20 cellular contexts compared by ENCODE assay signal in genomic region chr2:9664365-9664764, GRCh38. TPM values are rescaled to one million over a fixed set of nuclear protein-coding genes. Genes with fewer than 3 reads are reported as not detected.
A peak's percentile ranks its signal among the peaks of the same experiment; 100 is the strongest.
DNase-seq lines count a peak whose midpoint lies in the region; ATAC-seq and TF ChIP-seq lines count a peak whose summit lies in the region.
"Had no signal": no experiment of that assay in that cellular context is flagged by ENCODE, and none has a peak within 500 bp of the region (broad histone marks: within the 10 kb centered on the region; RNA-seq: fewer than 3 reads in every experiment).

No MANE protein-coding gene starts in this region.

- H3K4me1 Mint-ChIP-seq in natural killer cell: peaks cover 20 to 23% of the 10 kb centered on the region in 2 donors
- peaks cover 18 to 26% of the 10 kb centered on the region in 2 donors for H3K4me1 Mint-ChIP-seq in natural killer cell treated with Interleukin-12 subunit alpha and Interleukin-12 subunit beta and Interleukin-15 and Interleukin-18, amount 100 ng/mL, for 72 hours (ENCODE audit: low read depth in 2 of 2)
- peaks cover 20% of the 10 kb centered on the region for H3K4me1 Mint-ChIP-seq in activated T-helper 17 cell treated with anti-CD3 and anti-CD28 coated beads, Interleukin-2, amount 50 U/mL, for 72 hours
- H3K4me1 Mint-ChIP-seq in stimulated activated effector memory CD8-positive, alpha-beta T cell treated with anti-CD3 and anti-CD28 coated beads, Interleukin-12 subunit alpha, Interleukin-12 subunit beta, amount 100 ng/mL, for 72 hours: peaks cover 52% of the 10 kb centered on the region
- peaks cover 12% of the 10 kb centered on the region for H3K4me1 Mint-ChIP-seq in stimulated activated memory B cell treated with anti-CD40 and anti-IgM and Interleukin-4, amounts not matched to agents 10 μg/mL and 1 μg/mL and 100 μg/mL, for 72 hours
- H3K4me1 Mint-ChIP-seq: B cell had no signal

- no peaks in the 10 kb centered on the region for H3K36me3 Mint-ChIP-seq in natural killer cell
- H3K36me3 Mint-ChIP-seq in natural killer cell treated with Interleukin-12 subunit alpha and Interleukin-12 subunit beta and Interleukin-15 and Interleukin-18, amount 100 ng/mL, for 72 hours: no peaks in the 10 kb centered on the region
- H3K36me3 Mint-ChIP-seq in activated T-helper 17 cell treated with anti-CD3 and anti-CD28 coated beads, Interleukin-2, amount 50 U/mL, for 72 hours (ENCODE audit: low read depth): no peaks in the 10 kb centered on the region
- H3K36me3 Mint-ChIP-seq in stimulated activated effector memory CD8-positive, alpha-beta T cell treated with anti-CD3 and anti-CD28 coated beads, Interleukin-12 subunit alpha, Interleukin-12 subunit beta, amount 100 ng/mL, for 72 hours: no peaks in the 10 kb centered on the region
- no peaks in the 10 kb centered on the region for H3K36me3 Mint-ChIP-seq in stimulated activated memory B cell treated with anti-CD40 and anti-IgM and Interleukin-4, amounts not matched to agents 10 μg/mL and 1 μg/mL and 100 μg/mL, for 72 hours
- H3K36me3 Mint-ChIP-seq: CD4-positive, CD25-positive, alpha-beta regulatory T cell had no signal

- peaks cover 0 to 2% of the 10 kb centered on the region in 2 donors for H3K27me3 Mint-ChIP-seq in natural killer cell (ENCODE audit: low read depth in 2 of 2)
- H3K27me3 Mint-ChIP-seq in natural killer cell treated with Interleukin-12 subunit alpha and Interleukin-12 subunit beta and Interleukin-15 and Interleukin-18, amount 100 ng/mL, for 72 hours: no peaks in the 10 kb centered on the region
- no peaks in the 10 kb centered on the region for H3K27me3 Mint-ChIP-seq in activated T-helper 17 cell treated with anti-CD3 and anti-CD28 coated beads, Interleukin-2, amount 50 U/mL, for 72 hours
- peaks cover 10% of the 10 kb centered on the region for H3K27me3 Mint-ChIP-seq in stimulated activated memory B cell treated with anti-CD40 and anti-IgM and Interleukin-4, amounts not matched to agents 10 μg/mL and 1 μg/mL and 100 μg/mL, for 72 hours

- H3K27me3 ChIP-seq in Panc1 (ENCODE audit: control insufficient read depth, insufficient read depth, low read length): no peaks in the 10 kb centered on the region
- H3K27me3 ChIP-seq: BLaER1 had no signal

- ATAC-seq in natural killer cell: no peak
- no peak for ATAC-seq in natural killer cell treated with Interleukin-12 subunit alpha and Interleukin-12 subunit beta and Interleukin-15 and Interleukin-18, amount 100 ng/mL, for 72 hours
- no peak for ATAC-seq in Panc1
- ATAC-seq in activated T-helper 17 cell treated with anti-CD3 and anti-CD28 coated beads, Interleukin-2, amount 50 U/mL, for 72 hours (replicated peaks): no peak
- ATAC-seq in stimulated activated effector memory CD8-positive, alpha-beta T cell treated with anti-CD3 and anti-CD28 coated beads, Interleukin-12 subunit alpha, Interleukin-12 subunit beta, amount 100 ng/mL, for 72 hours: no peak
- no peak for ATAC-seq in stimulated activated memory B cell treated with anti-CD40 and anti-IgM and Interleukin-4, amounts not matched to agents 10 μg/mL and 1 μg/mL and 100 μg/mL, for 72 hours

- H3K4me3 Mint-ChIP-seq in natural killer cell: peak overlapping the region; percentile 21
- no peak overlapping the region for H3K4me3 Mint-ChIP-seq in natural killer cell treated with Interleukin-12 subunit alpha and Interleukin-12 subunit beta and Interleukin-15 and Interleukin-18, amount 100 ng/mL, for 72 hours
- peak overlapping the region; percentile 27 for H3K4me3 Mint-ChIP-seq in activated T-helper 17 cell treated with anti-CD3 and anti-CD28 coated beads, Interleukin-2, amount 50 U/mL, for 72 hours
- peak overlapping the region; percentile 32 for H3K4me3 Mint-ChIP-seq in stimulated activated effector memory CD8-positive, alpha-beta T cell treated with anti-CD3 and anti-CD28 coated beads, Interleukin-12 subunit alpha, Interleukin-12 subunit beta, amount 100 ng/mL, for 72 hours
- no peak overlapping the region for H3K4me3 Mint-ChIP-seq in stimulated activated memory B cell treated with anti-CD40 and anti-IgM and Interleukin-4, amounts not matched to agents 10 μg/mL and 1 μg/mL and 100 μg/mL, for 72 hours
- H3K4me3 Mint-ChIP-seq: B cell; CD4-positive, CD25-positive, alpha-beta regulatory T cell had no signal

- POLR2A ChIA-PET in Panc1 (lab: Charles Lee): no interaction called here

- CTCF ChIA-PET in Panc1 (lab: Charles Lee): no interaction called here

- H3K27ac ChIP-seq in Panc1 (ENCODE audit: low read length): peak overlapping the region; percentile 83
- H3K27ac ChIP-seq: 22Rv1, BLaER1, C4-2B had no signal

- TF ChIP-seq CTCF in natural killer cell (IDR thresholded peaks at IDR 0.05): no peak
- no peak for TF ChIP-seq CTCF in Panc1 (IDR thresholded peaks at IDR 0.05)

- no peak overlapping the region for H3K4me3 ChIP-seq in Panc1 (ENCODE audit: low read depth in 2 of 2, low read length in 2 of 2)
- H3K4me3 ChIP-seq: BLaER1, GM23248 had no signal

- H3K4me1 ChIP-seq in Panc1 (ENCODE audit: control insufficient read depth, insufficient read depth, low read length): peaks cover 61% of the 10 kb centered on the region

- no peaks in the 10 kb centered on the region for H3K9me3 ChIP-seq in Panc1 (ENCODE audit: control insufficient read depth, insufficient read depth, low read depth, low read length)
- H3K9me3 ChIP-seq: BLaER1 had no signal

- H3K27ac Mint-ChIP-seq in natural killer cell: no peak overlapping the region
- no peak overlapping the region for H3K27ac Mint-ChIP-seq in natural killer cell treated with Interleukin-12 subunit alpha and Interleukin-12 subunit beta and Interleukin-15 and Interleukin-18, amount 100 ng/mL, for 72 hours
- H3K27ac Mint-ChIP-seq in activated T-helper 17 cell treated with anti-CD3 and anti-CD28 coated beads, Interleukin-2, amount 50 U/mL, for 72 hours: peak overlapping the region; percentile 8
- H3K27ac Mint-ChIP-seq in stimulated activated effector memory CD8-positive, alpha-beta T cell treated with anti-CD3 and anti-CD28 coated beads, Interleukin-12 subunit alpha, Interleukin-12 subunit beta, amount 100 ng/mL, for 72 hours: peak overlapping the region; percentile 15
- no peak overlapping the region for H3K27ac Mint-ChIP-seq in stimulated activated memory B cell treated with anti-CD40 and anti-IgM and Interleukin-4, amounts not matched to agents 10 μg/mL and 1 μg/mL and 100 μg/mL, for 72 hours
- H3K27ac Mint-ChIP-seq: B cell had no signal

- no peaks in the 10 kb centered on the region for H3K36me3 ChIP-seq in Panc1 (ENCODE audit: control insufficient read depth, insufficient read depth, low read length)
- H3K36me3 ChIP-seq: BLaER1 had no signal

- H3K9me3 Mint-ChIP-seq in natural killer cell: no peaks in the 10 kb centered on the region
- no peaks in the 10 kb centered on the region for H3K9me3 Mint-ChIP-seq in natural killer cell treated with Interleukin-12 subunit alpha and Interleukin-12 subunit beta and Interleukin-15 and Interleukin-18, amount 100 ng/mL, for 72 hours
- H3K9me3 Mint-ChIP-seq in activated T-helper 17 cell treated with anti-CD3 and anti-CD28 coated beads, Interleukin-2, amount 50 U/mL, for 72 hours: no peaks in the 10 kb centered on the region
- no peaks in the 10 kb centered on the region for H3K9me3 Mint-ChIP-seq in stimulated activated effector memory CD8-positive, alpha-beta T cell treated with anti-CD3 and anti-CD28 coated beads, Interleukin-12 subunit alpha, Interleukin-12 subunit beta, amount 100 ng/mL, for 72 hours
- no peaks in the 10 kb centered on the region for H3K9me3 Mint-ChIP-seq in stimulated activated memory B cell treated with anti-CD40 and anti-IgM and Interleukin-4, amounts not matched to agents 10 μg/mL and 1 μg/mL and 100 μg/mL, for 72 hours
- H3K9me3 Mint-ChIP-seq: CD4-positive, CD25-positive, alpha-beta regulatory T cell had no signal

- in situ Hi-C loops in Panc1 (cut with HindIII; ENCODE audit: low pct_unique_long_range_greater_than_20kb, low sequenced_read_pairs): no loop called here

- DNase-seq in natural killer cell: no peak
- DNase-seq in natural killer cell treated with Interleukin-12 subunit alpha and Interleukin-12 subunit beta and Interleukin-15 and Interleukin-18, amount 100 ng/mL, for 72 hours (ENCODE audit: low spot score): no peak
- no peak for DNase-seq in Panc1 (ENCODE audit: low read depth, low spot score)
- DNase-seq in stimulated activated effector memory CD8-positive, alpha-beta T cell treated with anti-CD3 and anti-CD28 coated beads, Interleukin-12 subunit alpha, Interleukin-12 subunit beta, amount 100 ng/mL, for 72 hours (ENCODE audit: low spot score in 2 of 2): no peak
- DNase-seq in globus pallidus (ENCODE audit: low spot score): no peak
- no peak for DNase-seq in activated CD4-positive, alpha-beta T cell treated with anti-CD3 and anti-CD28 coated beads, Interleukin-2, amount 50 U/mL, for 48 hours
- DNase-seq: Calu3; CD4-positive, CD25-positive, alpha-beta regulatory T cell; COR-L47; DMS53; DND-41; GM23248; H7; HCEC 1CT had no signal

- intact Hi-C loops in natural killer cell (cut with micrococcal nuclease) (no loop called here), Panc1 (cut with micrococcal nuclease; ENCODE audit: unreplicated experiment) (no loop called here)

- no TSS peak for BruUV-seq in Panc1 (replicated peaks; lab: Mats Ljungman, UMichigan)

RNA-seq across cellular contexts. Expression of gene YWHAQ, which starts 33.6 kb away (rescaled TPM):
- 100 to 1,000 TPM; 227 to 240 (median 238) TPM for total RNA-seq in natural killer cell
- 100 to 1,000 TPM; 221 to 318 TPM for total RNA-seq in natural killer cell treated with Interleukin-12 subunit alpha and Interleukin-12 subunit beta and Interleukin-15 and Interleukin-18, amount 100 ng/mL, for 72 hours
- 683 TPM for total RNA-seq in Panc1 (2021; ENCODE audit: unreplicated experiment)
- polyA plus RNA-seq in Panc1 (2012; ENCODE audit: insufficient read length): 719 TPM
- 100 to 1,000 TPM; 283 TPM for total RNA-seq in activated T-helper 17 cell treated with anti-CD3 and anti-CD28 coated beads, Interleukin-2, amount 50 U/mL, for 72 hours

Comparison
In these comparisons a context has a peak if more than half of its experiments do, and no peak if none do; other contexts are left out.
1. H3K4me3 Mint-ChIP-seq: peak in natural killer cell (single experiment), activated T-helper 17 cell treated with anti-CD3 and anti-CD28 coated beads, Interleukin-2, amount 50 U/mL, for 72 hours (single experiment) and stimulated activated effector memory CD8-positive, alpha-beta T cell treated with anti-CD3 and anti-CD28 coated beads, Interleukin-12 subunit alpha, Interleukin-12 subunit beta, amount 100 ng/mL, for 72 hours (single experiment); none in natural killer cell treated with Interleukin-12 subunit alpha and Interleukin-12 subunit beta and Interleukin-15 and Interleukin-18, amount 100 ng/mL, for 72 hours (single experiment) and stimulated activated memory B cell treated with anti-CD40 and anti-IgM and Interleukin-4, amounts not matched to agents 10 μg/mL and 1 μg/mL and 100 μg/mL, for 72 hours (single experiment).
2. H3K27ac Mint-ChIP-seq: peak in activated T-helper 17 cell treated with anti-CD3 and anti-CD28 coated beads, Interleukin-2, amount 50 U/mL, for 72 hours (single experiment) and stimulated activated effector memory CD8-positive, alpha-beta T cell treated with anti-CD3 and anti-CD28 coated beads, Interleukin-12 subunit alpha, Interleukin-12 subunit beta, amount 100 ng/mL, for 72 hours (single experiment); none in natural killer cell (0 of 2), natural killer cell treated with Interleukin-12 subunit alpha and Interleukin-12 subunit beta and Interleukin-15 and Interleukin-18, amount 100 ng/mL, for 72 hours (0 of 2) and stimulated activated memory B cell treated with anti-CD40 and anti-IgM and Interleukin-4, amounts not matched to agents 10 μg/mL and 1 μg/mL and 100 μg/mL, for 72 hours (single experiment).